ENCODE assay signal across 8 cellular contexts in genomic region chr10:624605-625334, GRCh38.
A peak's percentile ranks its signal among the peaks of the same experiment; 100 is the strongest.
DNase-seq lines count a peak whose midpoint lies in the region; ATAC-seq and TF ChIP-seq lines count a peak whose summit lies in the region.

No MANE protein-coding gene starts in this region.

- DNase-seq in cardiac septum (ENCODE audit: low spot score): peak; percentile 88
- DNase-seq in CD4-positive, alpha-beta T cell: no peak
- no peak for DNase-seq in activated T-cell treated with anti-CD3 and anti-CD28 coated beads, Interleukin-2, amount 50 U/mL, for 24 hours

- CTCF ChIA-PET in CD4-positive, alpha-beta T cell (lab: Charles Lee): no interaction called here

- no peaks in the 10 kb centered on the region for H3K27me3 ChIP-seq in HUES6 (ENCODE audit: control insufficient read depth, insufficient read depth, low read length)
- H3K27me3 ChIP-seq in parathyroid adenoma (ENCODE audit: control insufficient read depth, insufficient read depth, low read length): no peaks in the 10 kb centered on the region
- H3K27me3 ChIP-seq in CD4-positive, alpha-beta T cell (ENCODE audit: control insufficient read depth, insufficient read depth, low read length): peaks cover 7% of the 10 kb centered on the region

- peak overlapping the region; percentile 39 for H3K4me2 ChIP-seq in parathyroid adenoma (ENCODE audit: low read length)

- H3K9me3 ChIP-seq in HUES6 (ENCODE audit: control insufficient read depth, insufficient read depth, low read depth, low read length) (no peaks in the 10 kb centered on the region), parathyroid adenoma (ENCODE audit: control insufficient read depth, low read length) (no peaks in the 10 kb centered on the region)
- H3K9me3 ChIP-seq in CD4-positive, alpha-beta T cell (ENCODE audit: control insufficient read depth, low read length): no peaks in the 10 kb centered on the region

- H3K4me1 ChIP-seq in HUES6 (ENCODE audit: control insufficient read depth, insufficient read depth, low read length) (peaks cover 31% of the 10 kb centered on the region), parathyroid adenoma (peaks cover 26% of the 10 kb centered on the region)

- H3K27ac ChIP-seq in HUES6 (ENCODE audit: low read depth, low read length) (no peak overlapping the region), parathyroid adenoma (peak overlapping the region; percentile 83)
- H3K27ac ChIP-seq in CD4-positive, alpha-beta T cell (ENCODE audit: low read depth, low read length): no peak overlapping the region

- H3K36me3 Mint-ChIP-seq in CD4-positive, alpha-beta T cell (ENCODE audit: low read depth): no peaks in the 10 kb centered on the region
- no peaks in the 10 kb centered on the region for H3K36me3 Mint-ChIP-seq in activated T-cell treated with anti-CD3 and anti-CD28 coated beads, Interleukin-2, amount 50 U/mL, for 24 hours (ENCODE audit: low read depth)

- TF ChIP-seq CTCF in WI38 (IDR thresholded peaks at IDR 0.05; ENCODE audit: low read depth, low read length) (no peak), parathyroid adenoma (IDR thresholded peaks at IDR 0.05) (no peak)
- no peak for TF ChIP-seq CTCF in CD4-positive, alpha-beta T cell (IDR thresholded peaks at IDR 0.05)

- peak overlapping the region; percentile 26 for H3K9ac ChIP-seq in HUES6 (ENCODE audit: low read length)
- no peak overlapping the region for H3K9ac ChIP-seq in parathyroid adenoma

- intact Hi-C loops in cardiac septum (cut with DNase I): loop anchor here (1.0 to 5.0 kb wide), 2 partner anchors 30 to 63 kb away; partner anchors contain the start of gene DIP2C
- intact Hi-C loops in CD4-positive, alpha-beta T cell (cut with DNase I, micrococcal nuclease): no loop called here

- peaks cover 5% of the 10 kb centered on the region for H3K4me1 Mint-ChIP-seq in CD4-positive, alpha-beta T cell (ENCODE audit: low read depth)
- peaks cover 10% of the 10 kb centered on the region for H3K4me1 Mint-ChIP-seq in activated T-cell treated with anti-CD3 and anti-CD28 coated beads, Interleukin-2, amount 50 U/mL, for 24 hours (ENCODE audit: low read depth)

- no peak overlapping the region for H3K4me3 Mint-ChIP-seq in CD4-positive, alpha-beta T cell
- H3K4me3 Mint-ChIP-seq in activated T-cell treated with anti-CD3 and anti-CD28 coated beads, Interleukin-2, amount 50 U/mL, for 24 hours: no peak overlapping the region

- H3K27ac Mint-ChIP-seq in CD4-positive, alpha-beta T cell: no peak overlapping the region
- no peak overlapping the region for H3K27ac Mint-ChIP-seq in activated T-cell treated with anti-CD3 and anti-CD28 coated beads, Interleukin-2, amount 50 U/mL, for 24 hours

- H3K36me3 ChIP-seq in HUES6 (ENCODE audit: control insufficient read depth, insufficient read depth, low read length) (no peaks in the 10 kb centered on the region), parathyroid adenoma (ENCODE audit: control insufficient read depth, insufficient read depth, low read length) (no peaks in the 10 kb centered on the region)

- H2AFZ ChIP-seq in parathyroid adenoma: peak overlapping the region; percentile 65

- POLR2A ChIA-PET in CD4-positive, alpha-beta T cell (lab: Charles Lee): no interaction called here

- H3K4me3 ChIP-seq in HUES6 (ENCODE audit: low read depth, low read length) (peak overlapping the region; percentile 42; the same call in 1 of the 2 replicates), WI38 (ENCODE audit: low read depth, low read length) (peak overlapping the region; percentile 32), parathyroid adenoma (ENCODE audit: low read depth, low read length) (peak overlapping the region; percentile 12)

- ATAC-seq in CD4-positive, alpha-beta T cell (ENCODE audit: poor library complexity): no peak
- ATAC-seq in HG03432 (IDR thresholded peaks at IDR 0.05; ENCODE audit: unreplicated experiment): no peak
- no peak for ATAC-seq in HG03439 (IDR thresholded peaks at IDR 0.05; ENCODE audit: unreplicated experiment)

- peaks cover 54% of the 10 kb centered on the region for H3K79me2 ChIP-seq in parathyroid adenoma

- H3K9me3 Mint-ChIP-seq in CD4-positive, alpha-beta T cell: no peaks in the 10 kb centered on the region
- no peaks in the 10 kb centered on the region for H3K9me3 Mint-ChIP-seq in activated T-cell treated with anti-CD3 and anti-CD28 coated beads, Interleukin-2, amount 50 U/mL, for 24 hours

- peaks cover 48% of the 10 kb centered on the region for H3K27me3 Mint-ChIP-seq in CD4-positive, alpha-beta T cell
- peaks cover 29% of the 10 kb centered on the region for H3K27me3 Mint-ChIP-seq in activated T-cell treated with anti-CD3 and anti-CD28 coated beads, Interleukin-2, amount 50 U/mL, for 24 hours
